ENCODE assay signal across 8 cellular contexts in the genomic region with DNA sequence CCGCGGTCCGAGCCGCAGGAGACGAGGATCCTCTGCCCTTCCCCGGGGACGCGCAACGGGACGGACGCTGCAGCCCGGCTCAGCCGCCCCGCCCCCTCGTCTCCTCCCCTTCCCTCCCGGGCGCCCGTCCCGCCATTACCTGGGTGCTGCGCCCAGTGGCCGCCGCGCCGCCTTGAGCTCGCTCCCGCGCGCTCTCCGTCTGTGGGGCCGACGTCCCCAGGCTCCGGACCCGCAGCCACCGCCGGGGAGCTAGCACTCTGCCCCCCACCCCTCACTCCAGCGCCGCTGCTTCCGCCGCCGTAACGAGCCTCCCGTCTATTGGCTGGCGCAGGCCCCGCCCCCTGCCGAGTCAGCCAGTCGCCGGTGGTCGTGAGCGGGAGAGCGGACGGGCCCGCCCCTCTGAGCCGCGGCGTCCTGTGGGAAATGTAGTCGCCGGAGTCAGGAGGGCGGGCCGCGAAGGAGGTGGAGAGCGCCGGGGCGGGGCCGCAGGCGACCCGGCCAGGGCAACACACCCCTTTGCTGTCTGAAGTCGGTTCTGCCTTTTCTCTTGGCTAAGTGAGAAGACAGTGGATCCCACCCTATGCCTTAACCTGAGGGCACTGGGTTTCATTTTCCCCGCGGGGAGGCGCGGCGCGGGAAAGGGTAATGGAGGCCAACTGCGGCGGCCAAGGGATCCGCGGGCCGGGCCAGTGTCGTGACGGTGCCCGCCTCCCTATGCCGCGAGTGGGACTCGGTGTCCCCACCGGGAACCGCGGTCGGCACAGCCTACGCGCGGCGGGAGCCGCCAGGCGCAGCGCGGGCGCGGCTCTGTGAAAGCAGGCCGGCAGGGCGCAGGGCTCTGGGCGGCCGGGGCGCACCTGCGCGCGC. TPM values are rescaled to one million over a fixed set of nuclear protein-coding genes. Genes with fewer than 3 reads are reported as not detected.
DNase-seq lines count a peak whose midpoint lies in the region; ATAC-seq and TF ChIP-seq lines count a peak whose summit lies in the region.

A gene (minus strand): TSS at position 259 of the 867 bp plus-strand sequence. CDS start 1,767 bp downstream, outside the sequence.

- no TSS peak for BruUV-seq in Calu3 (replicated peaks; lab: Mats Ljungman, UMichigan)

- peaks cover 10% of the 10 kb centered on the region for H3K4me1 Mint-ChIP-seq in Calu3 (ENCODE audit: low read depth, unreplicated experiment)
- H3K4me1 Mint-ChIP-seq in effector memory CD8-positive, alpha-beta T cell (ENCODE audit: low read depth in 2 of 2), result peaks cover 17 to 29% of the 10 kb centered on the region in 2 donors
- peaks cover 11% of the 10 kb centered on the region for H3K4me1 Mint-ChIP-seq in memory B cell

- H3K9me3 Mint-ChIP-seq in Calu3 (ENCODE audit: low read depth, unreplicated experiment) (peaks cover 16% of the 10 kb centered on the region), memory B cell (peaks cover 8% of the 10 kb centered on the region)
- peaks cover 0 to 4% of the 10 kb centered on the region in 2 donors for H3K9me3 Mint-ChIP-seq in effector memory CD8-positive, alpha-beta T cell

- peak within 1 kb of the TSS; percentile 84 for H3K4me3 Mint-ChIP-seq in Calu3 (ENCODE audit: low read depth, unreplicated experiment)
- H3K4me3 Mint-ChIP-seq in effector memory CD8-positive, alpha-beta T cell, result peak within 1 kb of the TSS; percentile 93 to 94
- peak within 1 kb of the TSS; percentile 96 for H3K4me3 Mint-ChIP-seq in memory B cell

- CTCF ChIA-PET in Calu3 (lab: Charles Lee), result no interaction called here

- no peak for TF ChIP-seq CTCF in Calu3 (IDR thresholded peaks at IDR 0.05; ENCODE audit: unreplicated experiment)

- peak; percentile 98 for DNase-seq in Calu3
- peak; percentile 56 to 98 (median 95) for DNase-seq in HUDEP-2 (lab: John Stamatoyannopoulos, UW; ENCODE audit: unreplicated experiment in 76 of 76)
- DNase-seq in NOMO-1 treated with dmso at 0.1 percent for 144 hours (lab: John Stamatoyannopoulos, UW; ENCODE audit: unreplicated experiment), result peak; percentile 97
- DNase-seq in activated CD8-positive, alpha-beta memory T cell treated with anti-CD3 and anti-CD28 coated beads for 4 hours (ENCODE audit: low read depth in 2 of 2), result peak; percentile 96
- peak; percentile 95 to 98 (median 97) for DNase-seq in effector memory CD8-positive, alpha-beta T cell
- peak; percentile 97 to 99 for DNase-seq in memory B cell (ENCODE audit: low spot score in 2 of 2)
- peak; percentile 96 for DNase-seq in stimulated activated CD8-positive, alpha-beta memory T cell treated with anti-CD3 and anti-CD28 coated beads, Interleukin-12 subunit alpha, Interleukin-12 subunit beta, amount 100 ng/mL, for 1 hour (ENCODE audit: low read depth)

- H3K27ac Mint-ChIP-seq in Calu3 (ENCODE audit: unreplicated experiment) (peak within 1 kb of the TSS; percentile 83), memory B cell (peak within 1 kb of the TSS; percentile 92)
- H3K27ac Mint-ChIP-seq in effector memory CD8-positive, alpha-beta T cell, result peak within 1 kb of the TSS; percentile 92

- H3K27me3 Mint-ChIP-seq in Calu3 (ENCODE audit: unreplicated experiment) (peaks cover 33% of the 10 kb centered on the region), memory B cell (peaks cover 4% of the 10 kb centered on the region)
- peaks cover 0 to 5% of the 10 kb centered on the region in 2 donors for H3K27me3 Mint-ChIP-seq in effector memory CD8-positive, alpha-beta T cell

- intact Hi-C loops in Calu3 (cut with micrococcal nuclease; ENCODE audit: unreplicated experiment), result loop anchor here (5.0 kb wide), 1 partner anchor 64 kb away; a partner anchor contains a TSS

- peaks cover 33% of the 10 kb centered on the region for H3K36me3 Mint-ChIP-seq in Calu3 (ENCODE audit: insufficient read depth, unreplicated experiment)
- H3K36me3 Mint-ChIP-seq in effector memory CD8-positive, alpha-beta T cell (ENCODE audit: insufficient read depth), result peaks cover 10% of the 10 kb centered on the region
- peaks cover 8% of the 10 kb centered on the region for H3K36me3 Mint-ChIP-seq in memory B cell

- ATAC-seq in GM21390 (IDR thresholded peaks at IDR 0.05; ENCODE audit: unreplicated experiment), result peak; percentile 77
- ATAC-seq in effector memory CD8-positive, alpha-beta T cell (replicated peaks), result peak; percentile 74
- ATAC-seq in memory B cell (ENCODE audit: low read depth), result peak; percentile 74

RNA-seq across cellular contexts. Expression of the gene that starts here (rescaled TPM):
- total RNA-seq in Calu3 (2022), result 25.1 and 29.7 TPM in 2 replicates

Comparison
In these comparisons a context has a peak if more than half of its experiments do, and no peak if none do; other contexts are left out.
1. Peak in every context shown above with its lines: DNase-seq and ATAC-seq.